In genomic region chr18:35458677-35459441, GRCh38 we compare ENCODE assay signal across 1 cellular context.
TF ChIP-seq lines count a peak whose summit lies in the region.

No MANE protein-coding gene starts in this region.

TF ChIP-seq in HepG2, 621 proteins besides CTCF, POLR2A, EP300 and RAD21 (continued from another document and continues in another):
- TF ChIP-seq ZBTB40 (IDR thresholded peaks at IDR 0.05) (no peak), ZBTB40 (CRISPR knock-in tag; IDR thresholded peaks at IDR 0.05) (0 out of 2 replicates have a peak, but pooled peaks have one; percentile 36), SMARCE1 (IDR thresholded peaks at IDR 0.05; ENCODE audit: borderline replicate concordance) (no peak), ZNF883 (CRISPR knock-in tag; IDR thresholded peaks at IDR 0.05; ENCODE audit: not compliant biosample characterization) (no peak), MBD4 (IDR thresholded peaks at IDR 0.05; ENCODE audit: borderline replicate concordance, low read length) (no peak), ZNF329 (CRISPR knock-in tag; IDR thresholded peaks at IDR 0.05; ENCODE audit: low read depth) (no peak), MZF1 (CRISPR knock-in tag; IDR thresholded peaks at IDR 0.05; ENCODE audit: borderline replicate concordance) (no peak), SKI (IDR thresholded peaks at IDR 0.05; ENCODE audit: partially characterized antibody) (peak; percentile 31), NFAT5 (CRISPR knock-in tag; IDR thresholded peaks at IDR 0.05) (no peak), ZNF652 (CRISPR knock-in tag; IDR thresholded peaks at IDR 0.05; ENCODE audit: borderline replicate concordance, low read depth) (no peak), ZNF577 (CRISPR knock-in tag; IDR thresholded peaks at IDR 0.05; ENCODE audit: borderline replicate concordance, low read depth) (no peak), BRD4 (CRISPR knock-in tag; IDR thresholded peaks at IDR 0.05) (0 out of 2 replicates have a peak, but pooled peaks have one; percentile 60), ZHX1 (CRISPR knock-in tag; IDR thresholded peaks at IDR 0.05; ENCODE audit: low read depth) (no peak), GLMP (CRISPR knock-in tag; IDR thresholded peaks at IDR 0.05; ENCODE audit: borderline replicate concordance) (no peak), IKZF1 (IDR thresholded peaks at IDR 0.05) (no peak), MED8 (CRISPR knock-in tag; IDR thresholded peaks at IDR 0.05; ENCODE audit: insufficient replicate concordance) (no peak), ELK4 (CRISPR knock-in tag; IDR thresholded peaks at IDR 0.05; ENCODE audit: borderline replicate concordance) (no peak), NCOA1 (CRISPR knock-in tag; IDR thresholded peaks at IDR 0.05) (no peak), ZNF335 (CRISPR knock-in tag; IDR thresholded peaks at IDR 0.05) (0 out of 2 replicates have a peak, but pooled peaks have one; percentile 12), HMGA1 (CRISPR knock-in tag; conservative IDR thresholded peaks at IDR 0.05) (no peak), ZNF546 (CRISPR knock-in tag; conservative IDR thresholded peaks at IDR 0.05) (no peak), RFX3 (CRISPR knock-in tag; IDR thresholded peaks at IDR 0.05) (no peak), TBX3 (IDR thresholded peaks at IDR 0.05; ENCODE audit: borderline replicate concordance) (no peak), NFE2 (CRISPR knock-in tag; IDR thresholded peaks at IDR 0.05) (no peak), ZNF644 (CRISPR knock-in tag; IDR thresholded peaks at IDR 0.05; ENCODE audit: low read depth) (peak; percentile 98), ZNF362 (CRISPR knock-in tag; IDR thresholded peaks at IDR 0.05; ENCODE audit: borderline replicate concordance) (no peak), GPN1 (CRISPR knock-in tag; IDR thresholded peaks at IDR 0.05; ENCODE audit: borderline replicate concordance) (no peak), ZNF773 (CRISPR knock-in tag; IDR thresholded peaks at IDR 0.05; ENCODE audit: borderline replicate concordance) (no peak), ZNF180 (CRISPR knock-in tag; IDR thresholded peaks at IDR 0.05; ENCODE audit: borderline replicate concordance, low read depth) (no peak), JUND (CRISPR knock-in tag; IDR thresholded peaks at IDR 0.05) (peak; percentile 100), ZNF274 (CRISPR knock-in tag; IDR thresholded peaks at IDR 0.05) (0 out of 2 replicates have a peak, but pooled peaks have one; percentile 43), ZBTB8A (CRISPR knock-in tag; IDR thresholded peaks at IDR 0.05; ENCODE audit: borderline replicate concordance, low read depth) (no peak), BRF2 (CRISPR knock-in tag; IDR thresholded peaks at IDR 0.05) (no peak), IKZF4 (CRISPR knock-in tag; IDR thresholded peaks at IDR 0.05; ENCODE audit: borderline replicate concordance, low read depth, not compliant biosample characterization) (no peak), ZNF263 (CRISPR knock-in tag; IDR thresholded peaks at IDR 0.05) (no peak), TOPORS (CRISPR knock-in tag; IDR thresholded peaks at IDR 0.05) (no peak), MTF1 (CRISPR knock-in tag; IDR thresholded peaks at IDR 0.05) (no peak), SRSF9 (IDR thresholded peaks at IDR 0.05; ENCODE audit: borderline replicate concordance, insufficient read depth, low read depth, low read length, poor library complexity, severe bottlenecking) (no peak), CBFB (CRISPR knock-in tag; IDR thresholded peaks at IDR 0.05) (no peak)
